In the genomic region with DNA sequence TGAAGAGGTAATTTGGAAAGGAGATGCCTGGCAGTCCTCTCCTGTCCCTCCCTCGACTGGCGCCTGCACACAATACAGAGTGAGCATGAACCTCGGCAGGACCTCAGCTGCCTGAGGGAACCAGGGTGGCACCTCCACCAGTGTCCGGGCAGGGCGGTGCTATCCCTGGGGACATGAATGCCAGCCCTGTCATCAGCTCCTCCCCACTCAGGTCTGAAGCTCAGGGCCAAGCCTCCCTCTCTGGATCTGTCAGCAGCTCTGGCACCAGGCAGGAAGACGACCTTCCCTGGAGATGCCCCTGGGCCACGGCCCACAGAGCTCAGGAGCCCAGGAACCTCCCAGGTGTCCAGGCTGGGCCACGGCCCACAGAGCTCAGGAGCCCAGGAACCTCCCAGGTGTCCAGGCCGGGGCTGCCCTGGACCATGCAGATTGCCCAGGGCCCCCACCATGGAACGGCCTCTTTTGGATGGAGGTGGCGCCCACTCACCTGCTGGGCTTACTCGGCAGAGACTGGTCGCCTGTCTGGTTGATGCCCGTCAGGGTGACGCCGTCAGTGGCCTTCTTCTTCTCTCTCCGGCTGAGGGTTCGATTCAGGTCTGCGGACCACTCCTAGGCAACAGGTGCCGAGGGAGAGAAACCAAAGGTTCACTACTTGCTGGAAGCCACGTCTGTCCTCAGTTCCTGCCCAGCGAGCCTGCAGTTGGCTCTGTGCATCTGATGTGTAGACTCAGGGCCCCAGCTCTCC, we compare ENCODE assay signal across 13 cellular contexts.
"Had no signal": no experiment of that assay in that cellular context is flagged by ENCODE, and none has a peak within 500 bp of the region (broad histone marks: within the 10 kb centered on the region; RNA-seq: fewer than 3 reads in every experiment).

No MANE protein-coding gene starts in this region.

- H3K27ac Mint-ChIP-seq: activated CD4-positive, alpha-beta T cell treated with anti-CD3 and anti-CD28 coated beads, Interleukin-2, amount 10 ng/mL, durations not matched to agents 24 days and 14 days; brain; natural killer cell had no signal

- H3K27ac ChIP-seq: coronary artery, SK-N-MC had no signal

- H3K27me3 Mint-ChIP-seq: activated CD4-positive, alpha-beta T cell treated with anti-CD3 and anti-CD28 coated beads, Interleukin-2, amount 10 ng/mL, durations not matched to agents 24 days and 14 days; brain had no signal

- H3K4me1 Mint-ChIP-seq: activated CD4-positive, alpha-beta T cell treated with anti-CD3 and anti-CD28 coated beads, Interleukin-2, amount 10 ng/mL, durations not matched to agents 24 days and 14 days; brain; natural killer cell had no signal

- DNase-seq: activated CD4-positive, alpha-beta T cell treated with anti-CD3 and anti-CD28 coated beads, Interleukin-2, amount 10 ng/mL, durations not matched to agents 24 days and 14 days; activated CD8-positive, alpha-beta memory T cell treated with anti-CD3 and anti-CD28 coated beads, Interleukin-2, amount 50 U/mL, for 4 hours; activated naive CD4-positive, alpha-beta T cell; erythroblast; foreskin melanocyte; head of caudate nucleus; mesendoderm; natural killer cell; posterior cingulate gyrus; retina had no signal

- ATAC-seq: natural killer cell had no signal

- H3K36me3 Mint-ChIP-seq: natural killer cell had no signal

- H3K9me3 Mint-ChIP-seq: activated CD4-positive, alpha-beta T cell treated with anti-CD3 and anti-CD28 coated beads, Interleukin-2, amount 10 ng/mL, durations not matched to agents 24 days and 14 days; brain; natural killer cell had no signal

- H3K4me3 Mint-ChIP-seq: activated CD4-positive, alpha-beta T cell treated with anti-CD3 and anti-CD28 coated beads, Interleukin-2, amount 10 ng/mL, durations not matched to agents 24 days and 14 days; brain; natural killer cell had no signal

- H3K4me3 ChIP-seq: coronary artery, SK-N-MC had no signal
